1 cellular context compared by ENCODE assay signal in the genomic region with DNA sequence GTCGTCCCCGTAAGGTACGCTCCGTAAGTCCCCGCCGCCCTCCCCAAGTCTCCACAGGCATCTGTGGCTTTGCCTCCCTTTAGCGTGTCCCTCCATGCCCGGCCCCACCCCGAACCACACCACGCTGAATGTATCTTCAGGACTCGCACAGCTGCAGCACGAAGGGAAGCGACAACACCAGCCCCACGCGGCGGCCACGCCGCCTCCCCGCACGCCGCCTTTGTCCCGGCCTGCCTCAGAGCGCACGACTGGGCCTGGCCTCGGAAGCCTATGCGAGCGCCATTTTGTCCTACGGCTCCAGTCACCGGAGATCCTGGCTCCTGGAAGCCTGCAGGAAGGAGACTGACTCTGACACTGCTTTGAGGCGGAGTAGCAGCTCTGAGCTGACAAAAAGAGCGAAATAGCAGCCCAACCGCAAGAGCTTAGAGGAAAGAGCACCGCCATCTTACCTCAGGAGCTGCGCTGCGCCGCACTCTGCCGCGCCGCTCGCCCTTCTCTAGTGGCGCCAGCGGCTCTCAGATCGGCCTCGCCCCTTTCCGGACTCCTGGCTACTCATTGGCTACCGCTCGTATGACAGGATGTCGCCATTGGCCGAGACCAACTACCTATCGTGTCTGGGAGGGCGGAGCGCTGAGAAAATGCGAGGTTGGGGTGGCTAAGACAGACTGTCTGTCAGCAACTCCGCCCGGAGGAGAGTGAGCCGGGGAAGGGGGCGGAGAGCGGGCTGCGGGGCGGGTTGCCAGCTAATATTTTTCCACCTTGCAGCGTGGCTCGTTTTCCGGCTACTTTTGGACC.
TF ChIP-seq lines count a peak whose summit lies in the region.

A gene with protein sequence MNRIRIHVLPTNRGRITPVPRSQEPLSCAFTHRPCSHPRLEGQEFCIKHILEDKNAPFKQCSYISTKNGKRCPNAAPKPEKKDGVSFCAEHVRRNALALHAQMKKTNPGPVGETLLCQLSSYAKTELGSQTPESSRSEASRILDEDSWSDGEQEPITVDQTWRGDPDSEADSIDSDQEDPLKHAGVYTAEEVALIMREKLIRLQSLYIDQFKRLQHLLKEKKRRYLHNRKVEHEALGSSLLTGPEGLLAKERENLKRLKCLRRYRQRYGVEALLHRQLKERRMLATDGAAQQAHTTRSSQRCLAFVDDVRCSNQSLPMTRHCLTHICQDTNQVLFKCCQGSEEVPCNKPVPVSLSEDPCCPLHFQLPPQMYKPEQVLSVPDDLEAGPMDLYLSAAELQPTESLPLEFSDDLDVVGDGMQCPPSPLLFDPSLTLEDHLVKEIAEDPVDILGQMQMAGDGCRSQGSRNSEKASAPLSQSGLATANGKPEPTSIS (minus strand): TSS at position 501 of the 795 bp plus-strand sequence. CDS start 606 bp downstream, outside the sequence.

TF ChIP-seq in K562, 482 proteins besides CTCF, POLR2A, EP300 and RAD21 (continued from another document and continues in another):
- TF ChIP-seq RERE (CRISPR knock-in tag; IDR thresholded peaks at IDR 0.05; ENCODE audit: borderline replicate concordance): peak; percentile 32; the same call in 1 of the 2 replicates
- TF ChIP-seq SMAD4 (CRISPR knock-in tag; conservative IDR thresholded peaks at IDR 0.05): peak; percentile 70
- TF ChIP-seq KDM2B (CRISPR knock-in tag; IDR thresholded peaks at IDR 0.05): no peak
- 0 out of 4 replicates have a peak, but pooled peaks of 1 of the 2 experiments have one; percentile 40 for TF ChIP-seq UBTF (IDR thresholded peaks at IDR 0.05; ENCODE audit: borderline replicate concordance in 1 of 2, low read depth in 2 of 2, low read length in 2 of 2)
- TF ChIP-seq, protein P1, sequence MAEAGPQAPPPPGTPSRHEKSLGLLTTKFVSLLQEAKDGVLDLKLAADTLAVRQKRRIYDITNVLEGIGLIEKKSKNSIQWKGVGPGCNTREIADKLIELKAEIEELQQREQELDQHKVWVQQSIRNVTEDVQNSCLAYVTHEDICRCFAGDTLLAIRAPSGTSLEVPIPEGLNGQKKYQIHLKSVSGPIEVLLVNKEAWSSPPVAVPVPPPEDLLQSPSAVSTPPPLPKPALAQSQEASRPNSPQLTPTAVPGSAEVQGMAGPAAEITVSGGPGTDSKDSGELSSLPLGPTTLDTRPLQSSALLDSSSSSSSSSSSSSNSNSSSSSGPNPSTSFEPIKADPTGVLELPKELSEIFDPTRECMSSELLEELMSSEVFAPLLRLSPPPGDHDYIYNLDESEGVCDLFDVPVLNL (CRISPR knock-in tag; IDR thresholded peaks at IDR 0.05; ENCODE audit: low read depth): peak; percentile 83
- peak; percentile 80 for TF ChIP-seq ATF7 (IDR thresholded peaks at IDR 0.05)
- TF ChIP-seq, protein P2, sequence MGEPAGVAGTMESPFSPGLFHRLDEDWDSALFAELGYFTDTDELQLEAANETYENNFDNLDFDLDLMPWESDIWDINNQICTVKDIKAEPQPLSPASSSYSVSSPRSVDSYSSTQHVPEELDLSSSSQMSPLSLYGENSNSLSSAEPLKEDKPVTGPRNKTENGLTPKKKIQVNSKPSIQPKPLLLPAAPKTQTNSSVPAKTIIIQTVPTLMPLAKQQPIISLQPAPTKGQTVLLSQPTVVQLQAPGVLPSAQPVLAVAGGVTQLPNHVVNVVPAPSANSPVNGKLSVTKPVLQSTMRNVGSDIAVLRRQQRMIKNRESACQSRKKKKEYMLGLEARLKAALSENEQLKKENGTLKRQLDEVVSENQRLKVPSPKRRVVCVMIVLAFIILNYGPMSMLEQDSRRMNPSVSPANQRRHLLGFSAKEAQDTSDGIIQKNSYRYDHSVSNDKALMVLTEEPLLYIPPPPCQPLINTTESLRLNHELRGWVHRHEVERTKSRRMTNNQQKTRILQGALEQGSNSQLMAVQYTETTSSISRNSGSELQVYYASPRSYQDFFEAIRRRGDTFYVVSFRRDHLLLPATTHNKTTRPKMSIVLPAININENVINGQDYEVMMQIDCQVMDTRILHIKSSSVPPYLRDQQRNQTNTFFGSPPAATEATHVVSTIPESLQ (CRISPR knock-in tag; IDR thresholded peaks at IDR 0.05): peak; percentile 72
- no peak for TF ChIP-seq TOE1 (IDR thresholded peaks at IDR 0.05; ENCODE audit: borderline replicate concordance)
- peak; percentile 92; the same call in 1 of the 2 replicates for TF ChIP-seq TOE1 (CRISPR knock-in tag; IDR thresholded peaks at IDR 0.05; ENCODE audit: borderline replicate concordance, low read depth)
- TF ChIP-seq SREBF2 (CRISPR knock-in tag; IDR thresholded peaks at IDR 0.05): no peak
- peak in 1 of 2 experiments; percentile 84; a peak in 1 of 4 replicates for TF ChIP-seq MLX (CRISPR knock-in tag; conservative IDR thresholded peaks at IDR 0.05)
- TF ChIP-seq MTA2 (IDR thresholded peaks at IDR 0.05; ENCODE audit: low read depth): no peak
- TF ChIP-seq ZNF280A (IDR thresholded peaks at IDR 0.05; ENCODE audit: low read depth, partially characterized antibody): no peak
- TF ChIP-seq TRIM28 (IDR thresholded peaks at IDR 0.05): no peak
- TF ChIP-seq ELF4 (CRISPR knock-in tag; IDR thresholded peaks at IDR 0.05): no peak
- no peak for TF ChIP-seq ZNF695 (CRISPR knock-in tag; IDR thresholded peaks at IDR 0.05)
- TF ChIP-seq ZNF133 (CRISPR knock-in tag; IDR thresholded peaks at IDR 0.05): no peak
- peak; percentile 16 for TF ChIP-seq CCNT2 (IDR thresholded peaks at IDR 0.05; ENCODE audit: borderline replicate concordance, extremely low read depth, insufficient read length, low read depth, low read length)
- no peak for TF ChIP-seq ILK (tag; IDR thresholded peaks at IDR 0.05; ENCODE audit: borderline replicate concordance, low read depth)
- peak; percentile 92 for TF ChIP-seq PML (IDR thresholded peaks at IDR 0.05; ENCODE audit: low read length)
- TF ChIP-seq, protein P3, sequence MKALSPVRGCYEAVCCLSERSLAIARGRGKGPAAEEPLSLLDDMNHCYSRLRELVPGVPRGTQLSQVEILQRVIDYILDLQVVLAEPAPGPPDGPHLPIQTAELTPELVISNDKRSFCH (CRISPR knock-in tag; IDR thresholded peaks at IDR 0.05): no peak
- TF ChIP-seq, protein P3 (tag; IDR thresholded peaks at IDR 0.05): 0 out of 2 replicates have a peak, but pooled peaks have one; percentile 49
- TF ChIP-seq CREB3L1 (IDR thresholded peaks at IDR 0.05; ENCODE audit: borderline replicate concordance, low read depth): peak; percentile 48; the same call in 1 of the 2 replicates
- TF ChIP-seq KDM5B (IDR thresholded peaks at IDR 0.05; ENCODE audit: insufficient replicate concordance, low read depth, low read length): peak; percentile 99
- TF ChIP-seq RUNX1 (IDR thresholded peaks at IDR 0.05; ENCODE audit: low read depth): no peak
- no peak for TF ChIP-seq ATF1 (CRISPR knock-in tag; IDR thresholded peaks at IDR 0.05)
- peak; percentile 83 for TF ChIP-seq ATF1 (tag; IDR thresholded peaks at IDR 0.05)
- no peak for TF ChIP-seq CHD4 (IDR thresholded peaks at IDR 0.05; ENCODE audit: insufficient read depth, insufficient replicate concordance, low read depth, low read length, poor library complexity, severe bottlenecking)
- TF ChIP-seq ASH1L (IDR thresholded peaks at IDR 0.05; ENCODE audit: borderline replicate concordance, low read depth, partially characterized antibody): peak; percentile 93
- TF ChIP-seq, protein P4, sequence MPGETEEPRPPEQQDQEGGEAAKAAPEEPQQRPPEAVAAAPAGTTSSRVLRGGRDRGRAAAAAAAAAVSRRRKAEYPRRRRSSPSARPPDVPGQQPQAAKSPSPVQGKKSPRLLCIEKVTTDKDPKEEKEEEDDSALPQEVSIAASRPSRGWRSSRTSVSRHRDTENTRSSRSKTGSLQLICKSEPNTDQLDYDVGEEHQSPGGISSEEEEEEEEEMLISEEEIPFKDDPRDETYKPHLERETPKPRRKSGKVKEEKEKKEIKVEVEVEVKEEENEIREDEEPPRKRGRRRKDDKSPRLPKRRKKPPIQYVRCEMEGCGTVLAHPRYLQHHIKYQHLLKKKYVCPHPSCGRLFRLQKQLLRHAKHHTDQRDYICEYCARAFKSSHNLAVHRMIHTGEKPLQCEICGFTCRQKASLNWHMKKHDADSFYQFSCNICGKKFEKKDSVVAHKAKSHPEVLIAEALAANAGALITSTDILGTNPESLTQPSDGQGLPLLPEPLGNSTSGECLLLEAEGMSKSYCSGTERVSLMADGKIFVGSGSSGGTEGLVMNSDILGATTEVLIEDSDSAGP (CRISPR knock-in tag; IDR thresholded peaks at IDR 0.05): peak; percentile 69; the same call in 1 of the 2 replicates
